In the genomic region with DNA sequence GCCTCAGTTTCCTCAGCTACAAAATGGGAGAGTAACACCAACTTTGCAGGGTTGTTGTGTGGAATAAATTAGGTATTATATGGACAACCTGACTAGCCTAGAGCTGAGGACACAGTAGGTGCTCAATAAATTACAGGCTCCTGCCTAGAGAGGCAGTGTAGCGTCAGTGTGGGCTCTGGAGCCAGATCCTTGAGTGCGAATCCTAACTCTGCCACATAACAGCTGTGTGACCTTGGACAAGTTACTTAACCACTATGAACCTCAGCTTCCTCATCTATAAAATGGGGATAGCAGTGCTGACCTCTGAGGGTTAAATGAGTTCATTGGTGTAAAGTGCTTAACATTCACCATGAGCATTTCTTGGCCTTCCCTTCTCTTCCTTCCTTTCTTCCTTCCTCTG, we compare ENCODE assay signal across 1 cellular context.
A peak's percentile ranks its signal among the peaks of the same experiment; 100 is the strongest.
TF ChIP-seq lines count a peak whose summit lies in the region.

No MANE protein-coding gene starts in this region.

TF ChIP-seq in HepG2, 621 proteins besides CTCF, POLR2A, EP300 and RAD21 (continued from another document):
- TF ChIP-seq CHD4 (IDR thresholded peaks at IDR 0.05; ENCODE audit: borderline replicate concordance, low read length): peak; percentile 34; the same call in 1 of the 2 replicates
TF ChIP-seq in HepG2: peak in this region for 2.
